ENCODE assay signal across 9 cellular contexts in genomic region chr5:150489358-150490295, GRCh38. TPM values are rescaled to one million over a fixed set of nuclear protein-coding genes. Genes with fewer than 3 reads are reported as not detected.
DNase-seq lines count a peak whose midpoint lies in the region; ATAC-seq, FAIRE-seq and TF ChIP-seq lines count a peak whose summit lies in the region.
"Had no signal": no experiment of that assay in that cellular context is flagged by ENCODE, and none has a peak within 500 bp of the region (broad histone marks: within the 10 kb centered on the region; RNA-seq: fewer than 3 reads in every experiment).

No MANE protein-coding gene starts in this region.

- no peaks in the 10 kb centered on the region for H3K27me3 ChIP-seq in ACC112 (ENCODE audit: insufficient read depth, low read length)
- no peaks in the 10 kb centered on the region for H3K27me3 ChIP-seq in GM12878 (replicated peaks in 1 of 2; ENCODE audit: control insufficient read depth in 2 of 2, insufficient read depth in 2 of 2, low read length in 1 of 2)
- H3K27me3 ChIP-seq in muscle layer of colon (ENCODE audit: control insufficient read depth in 1 of 2, insufficient read depth in 2 of 2, low read length in 2 of 2) = no peaks in the 10 kb centered on the region
- H3K27me3 ChIP-seq in BE2C = no peaks in the 10 kb centered on the region

- intact Hi-C loops in GM12878 (cut with micrococcal nuclease; ENCODE audit: unreplicated experiment) = loop anchor here (1.0 to 10.0 kb wide), 3 partner anchors 9 to 295 kb away; no protein-coding TSS in a partner anchor

- POLR2A ChIA-PET in GM12878 (lab: Charles Lee) = interaction anchor here (0.5 to 2.6 kb wide), 11 partner anchors 8 to 635 kb away, joined by 3 to 25 read pairs (median 5); partner anchors contain the start of gene CD74

- WGBS in GM12878 (ENCODE audit: insufficient coverage, insufficient replicate concordance, low lambda C conversion rate, missing lambda C conversion rate) = 24% methylated on average over 9 of the region's 9 CpGs

- H3K4me2 ChIP-seq in GM12878 (ENCODE audit: control insufficient read depth, insufficient read depth) = peak overlapping the region; percentile 88

- RAD21 ChIA-PET in GM12878 (lab: Charles Lee; ENCODE audit: unreplicated experiment) = interaction anchor here (0.8 to 10.2 kb wide), 12 partner anchors 9 to 137 kb away, joined by 3 to 143 read pairs (median 5); no protein-coding TSS in a partner anchor

- peak overlapping the region; percentile 39; the same call in 1 of the 2 replicates for H3K9ac ChIP-seq in GM12878 (ENCODE audit: control insufficient read depth, insufficient read depth, low read length)
- H3K9ac ChIP-seq in muscle layer of colon (ENCODE audit: low read length) = peak overlapping the region; percentile 1

- ATAC-seq in GM19438 (IDR thresholded peaks at IDR 0.05; ENCODE audit: low read depth, unreplicated experiment) = peak; percentile 78
- ATAC-seq in HG03378 (IDR thresholded peaks at IDR 0.05; ENCODE audit: unreplicated experiment) = peak; percentile 80
- ATAC-seq in GM12878 = peak; percentile 85
- no peak for ATAC-seq in activated CD4-positive, CD25-positive, alpha-beta regulatory T cell treated with anti-CD3 and anti-CD28 coated beads, Interleukin-2, amount 50 U/mL, for 24 hours

- H3K79me2 ChIP-seq in ACC112 (ENCODE audit: control insufficient read depth, insufficient read depth, low read length, unreplicated experiment) (peaks cover 79% of the 10 kb centered on the region), GM12878 (ENCODE audit: control insufficient read depth, insufficient read depth, low read length) (peaks cover 61% of the 10 kb centered on the region)

- DNase-seq in GM12878 (ENCODE audit: low read depth, low spot score) = peak; percentile 56
- DNase-seq in activated effector memory CD4-positive, alpha-beta T cell treated with anti-CD3 and anti-CD28 coated beads, Interleukin-2, amount 50 U/mL, for 16 hours = no peak
- DNase-seq in BE2C = no peak
- DNase-seq: activated naive CD8-positive, alpha-beta T cell treated with anti-CD3 and anti-CD28 coated beads, Interleukin-2, amount 10 ng/mL, durations not matched to agents 7 days and 5 days had no signal

- H2AFZ ChIP-seq in ACC112 (ENCODE audit: low read length, unreplicated experiment) (no peak overlapping the region), GM12878 (ENCODE audit: control insufficient read depth, low read depth, low read length) (peak overlapping the region; percentile 37)

- H3K36me3 ChIP-seq in ACC112 (ENCODE audit: insufficient read depth, low read length) = no peaks in the 10 kb centered on the region
- peaks cover 0 to 4% of the 10 kb centered on the region in 2 experiments; a peak in 2 of 4 replicates for H3K36me3 ChIP-seq in GM12878 (ENCODE audit: control insufficient read depth in 2 of 2, insufficient read depth in 2 of 2, low read length in 1 of 2)
- H3K36me3 ChIP-seq in muscle layer of colon (ENCODE audit: insufficient read depth, low read length) = no peaks in the 10 kb centered on the region
- H3K36me3 ChIP-seq in BE2C = peaks cover 6% of the 10 kb centered on the region

- FAIRE-seq in GM12878 (lab: Jason Lieb, UNC) = peak; percentile 85

- SMC1A ChIA-PET in GM12878 (lab: Charles Lee; ENCODE audit: uncharacterized antibody, unreplicated experiment) = interaction anchor here (0.8 to 6.5 kb wide), 16 partner anchors 10 to 210 kb away, joined by 3 to 65 read pairs (median 6); no protein-coding TSS in a partner anchor

- TF ChIP-seq POLR2A in GM12878 (IDR thresholded peaks at IDR 0.05; ENCODE audit: low read depth, low read length) = peak; percentile 38; the same call in 1 of the 2 replicates

- TSS peak; percentile 39 for BruUV-seq in GM12878 (replicated peaks; lab: Mats Ljungman, UMichigan)

- TF ChIP-seq RAD21 in GM12878 (IDR thresholded peaks at IDR 0.05; ENCODE audit: insufficient read depth, low read depth, low read length) = no peak

- H3K27ac ChIP-seq in ACC112 (ENCODE audit: low read depth, low read length) = peak overlapping the region; percentile 68
- peak overlapping the region; percentile 72 for H3K27ac ChIP-seq in GM12878 (ENCODE audit: control insufficient read depth, insufficient read depth)
- peak overlapping the region; percentile 96 for H3K27ac ChIP-seq in muscle layer of colon (ENCODE audit: low read depth, low read length)

- no peaks in the 10 kb centered on the region for H3K9me3 ChIP-seq in GM12878 (replicated peaks; ENCODE audit: control insufficient read depth, insufficient read depth, low read length)
- no peaks in the 10 kb centered on the region for H3K9me3 ChIP-seq in muscle layer of colon (ENCODE audit: low read length)
- no peaks in the 10 kb centered on the region for H3K9me3 ChIP-seq in BE2C

- H4K20me1 ChIP-seq in GM12878 (ENCODE audit: control insufficient read depth, insufficient read depth) = no peaks in the 10 kb centered on the region

- H3K4me1 ChIP-seq in ACC112 (ENCODE audit: control insufficient read depth, insufficient read depth, low read length, unreplicated experiment) (peaks cover 56% of the 10 kb centered on the region), GM12878 (ENCODE audit: control insufficient read depth, insufficient read depth, low read length) (peaks cover 47% of the 10 kb centered on the region), muscle layer of colon (ENCODE audit: insufficient read depth, low read length) (peaks cover 67% of the 10 kb centered on the region), BE2C (peaks cover 15% of the 10 kb centered on the region)

- TF ChIP-seq EP300 in GM12878 (IDR thresholded peaks at IDR 0.05; ENCODE audit: borderline replicate concordance in 1 of 2, control insufficient read depth in 1 of 2, low read depth in 2 of 2, low read length in 2 of 2) = peak; percentile 57 to 83; a peak in 3 of 4 replicates

- TF ChIP-seq CTCF in GM12878 (IDR thresholded peaks at IDR 0.05 in 2 of 3, conservative IDR thresholded peaks at IDR 0.05 in 1 of 3; ENCODE audit: control insufficient read depth in 2 of 3, extremely low read depth in 1 of 3, insufficient read depth in 1 of 3, low read depth in 3 of 3, low read length in 3 of 3) (no peak), BE2C (IDR thresholded peaks at IDR 0.05; ENCODE audit: low read depth, low read length) (no peak)

- in situ Hi-C loops in GM12878 (cut with MboI) = no loop called here

- peak overlapping the region; percentile 91 for H3K4me3 ChIP-seq in ACC112 (ENCODE audit: low read depth, low read length)
- peak overlapping the region; percentile 88 for H3K4me3 ChIP-seq in GM12878
- peak overlapping the region in 1 of 2 donors; percentile 45 for H3K4me3 ChIP-seq in muscle layer of colon (ENCODE audit: low read depth in 1 of 2, low read length in 2 of 2)
- no peak overlapping the region for H3K4me3 ChIP-seq in BE2C (ENCODE audit: low read depth, low read length)

- CTCF ChIA-PET in GM12878 (lab: Yijun Ruan, JAX) = interaction anchor here (0.6 to 8.4 kb wide), 27 partner anchors 9 to 751 kb away, joined by 3 to 132 read pairs (median 4); partner anchors contain the start of genes CD74, RBM22 and RPS14

TF ChIP-seq in GM12878, 131 proteins besides CTCF, POLR2A, EP300 and RAD21 (continues in another document):
- TF ChIP-seq KAT2A (conservative IDR thresholded peaks at IDR 0.05; ENCODE audit: control insufficient read depth, low read depth, low read length) (no peak), ETV6 (conservative IDR thresholded peaks at IDR 0.05 in 1 of 2, IDR thresholded peaks at IDR 0.05 in 1 of 2; ENCODE audit: borderline replicate concordance in 1 of 2, low read depth in 1 of 2) (no peak)

RNA-seq across cellular contexts. Expression of gene NDST1, which starts 18.3 kb away (rescaled TPM):
- total RNA-seq in GM12878 (2013; cell fraction: nucleolus; rRNA removed) = 78.0 and 78.6 TPM in 2 replicates
- total RNA-seq in GM12878 (2014; rRNA removed) = 15.4 and 16.7 TPM in 2 replicates
- total RNA-seq in GM12878 (2014; rRNA removed; fragmentation: Illumina TruSeq; extraction: Trizol) = 8.4 and 10.1 TPM in 2 replicates
- 47.9 and 53.5 TPM in 2 replicates for total RNA-seq in GM12878 (2021)
- 9.4 TPM for polyA plus RNA-seq in GM12878 (2011; ENCODE audit: low read depth)
- polyA plus RNA-seq in GM12878 (2011; rRNA removed) = 8.1 and 15.0 TPM in 2 replicates
- polyA plus RNA-seq in GM12878 (2011; cell fraction: cytosol; rRNA removed) = 17.8 and 19.2 TPM in 2 replicates
- 38.6 and 41.7 TPM in 2 replicates for polyA plus RNA-seq in GM12878 (2011; cell fraction: nucleus; rRNA removed)
- polyA plus RNA-seq in GM12878 (2012) = 11.6 and 11.8 TPM in 2 replicates
- 12.3 and 17.3 TPM in 2 replicates for polyA plus RNA-seq in GM12878 (2014; fragmentation: Illumina TruSeq; extraction: Trizol)
- polyA plus RNA-seq in GM12878 (2014; fragmentation: Nextera tagmentation; extraction: Ambion mirVana) = under 1 TPM; 0.20 to 0.31 TPM
- 17.6 and 32.3 TPM in 2 replicates for polyA plus RNA-seq in GM12878 (2014; rRNA removed)
- polyA plus RNA-seq in GM12878 (2016; fragmentation: Nextera tagmentation; extraction: Ambion mirVana) = 10 to 100 TPM in 1 of 2 experiments, 1 to 10 TPM in 1; 5.3 to 10.9 TPM
- 28.4 and 33.3 TPM in 2 replicates for polyA minus RNA-seq in GM12878 (2011; rRNA and poly(A)+ RNA removed)
- 11.8 and 12.6 TPM in 2 replicates for polyA minus RNA-seq in GM12878 (2011; cell fraction: cytosol; rRNA and poly(A)+ RNA removed)
- 15.1 and 27.3 TPM in 2 replicates for polyA minus RNA-seq in GM12878 (2011; cell fraction: nucleus; rRNA and poly(A)+ RNA removed)
- polyA plus RNA-seq in BE2C (2012; ENCODE audit: insufficient read depth, insufficient read length, low read depth) = 26.2 TPM

RNA-seq across cellular contexts. Expression of gene RPS14, which starts 40.1 kb away (rescaled TPM):
- total RNA-seq in GM12878 (2013; cell fraction: nucleolus; rRNA removed) = 281 and 294 TPM in 2 replicates
- total RNA-seq in GM12878 (2014; rRNA removed) (3,103 and 3,139 TPM in 2 replicates), GM12878 (2014; rRNA removed; fragmentation: Illumina TruSeq; extraction: Trizol) (2,472 and 2,596 TPM in 2 replicates), GM12878 (2021) (3,369 and 3,514 TPM in 2 replicates)
- polyA plus RNA-seq in GM12878 (2011; ENCODE audit: low read depth) = 9,466 TPM
- polyA plus RNA-seq in GM12878 (2011; rRNA removed) (3,820 and 3,850 TPM in 2 replicates), GM12878 (2014; fragmentation: Illumina TruSeq; extraction: Trizol) (3,219 and 4,047 TPM in 2 replicates), GM12878 (2014; fragmentation: Nextera tagmentation; extraction: Ambion mirVana) (1,000 to 10,000 TPM; 2,295 to 2,356 TPM), GM12878 (2014; rRNA removed) (3,649 and 3,781 TPM in 2 replicates), GM12878 (2016; fragmentation: Nextera tagmentation; extraction: Ambion mirVana) (1,000 to 10,000 TPM; 2,318 to 2,319 TPM)
- 6,340 and 8,149 TPM in 2 replicates for polyA plus RNA-seq in GM12878 (2011; cell fraction: cytosol; rRNA removed)
- 1,312 and 1,697 TPM in 2 replicates for polyA plus RNA-seq in GM12878 (2011; cell fraction: nucleus; rRNA removed)
- polyA plus RNA-seq in GM12878 (2012) = 4,574 and 5,154 TPM in 2 replicates
- 1,451 and 1,695 TPM in 2 replicates for polyA minus RNA-seq in GM12878 (2011; rRNA and poly(A)+ RNA removed)
- polyA minus RNA-seq in GM12878 (2011; cell fraction: cytosol; rRNA and poly(A)+ RNA removed) = 359 and 410 TPM in 2 replicates
- 135 and 152 TPM in 2 replicates for polyA minus RNA-seq in GM12878 (2011; cell fraction: nucleus; rRNA and poly(A)+ RNA removed)
- 2,025 TPM for polyA plus RNA-seq in BE2C (2012; ENCODE audit: insufficient read depth, insufficient read length, low read depth)

Comparison
In these comparisons a context has a peak if more than half of its experiments do, and no peak if none do; other contexts are left out.
1. ATAC-seq: peak in GM19438 (single experiment), HG03378 (single experiment) and GM12878 (single experiment); none in activated CD4-positive, CD25-positive, alpha-beta regulatory T cell treated with anti-CD3 and anti-CD28 coated beads, Interleukin-2, amount 50 U/mL, for 24 hours (0 of 2).
2. Peak in every context shown above with its lines, with median percentiles within 50 percentile points of each other: H3K27ac ChIP-seq.